Comparison of ENCODE assay signal across 21 cellular contexts in the genomic region with DNA sequence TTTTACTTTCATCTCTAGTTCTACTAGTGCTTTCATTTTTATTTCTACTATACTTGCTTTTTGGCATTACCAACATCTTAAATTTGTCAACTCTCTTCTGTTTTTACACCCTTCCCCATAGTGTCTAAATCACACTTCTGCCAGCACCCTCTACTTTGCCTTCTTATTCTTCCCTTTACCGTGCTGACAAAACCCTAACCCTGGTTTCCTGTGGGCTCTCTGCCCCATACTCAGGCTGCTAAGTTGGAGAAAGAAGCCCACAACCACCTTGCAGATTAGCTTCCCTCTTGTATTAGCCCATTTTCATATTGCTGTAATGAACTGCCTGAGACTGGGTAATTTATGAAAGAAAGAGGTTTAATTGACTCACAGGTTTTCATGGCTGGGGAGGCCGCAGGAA. TPM values are rescaled to one million over a fixed set of nuclear protein-coding genes. Genes with fewer than 3 reads are reported as not detected.
DNase-seq lines count a peak whose midpoint lies in the region; ATAC-seq and TF ChIP-seq lines count a peak whose summit lies in the region.
"Had no signal": no experiment of that assay in that cellular context is flagged by ENCODE, and none has a peak within 500 bp of the region (broad histone marks: within the 10 kb centered on the region; RNA-seq: fewer than 3 reads in every experiment).

No MANE protein-coding gene starts in this region.

- no peaks in the 10 kb centered on the region for H3K9me3 ChIP-seq in CD4-positive, CD25-positive, alpha-beta regulatory T cell (ENCODE audit: control insufficient read depth in 2 of 2, low read length in 2 of 2)
- no peaks in the 10 kb centered on the region for H3K9me3 ChIP-seq in WERI-Rb-1 (ENCODE audit: severe bottlenecking)
- H3K9me3 ChIP-seq: gastroesophageal sphincter had no signal

- ATAC-seq in CD4-positive, CD25-positive, alpha-beta regulatory T cell (ENCODE audit: low read depth in 2 of 2): peak in 1 of 2 donors; percentile 28
- no peak for ATAC-seq in naive thymus-derived CD8-positive, alpha-beta T cell
- no peak for ATAC-seq in HG03354 (IDR thresholded peaks at IDR 0.05; ENCODE audit: poor library complexity, severe bottlenecking, unreplicated experiment)
- ATAC-seq: gastroesophageal sphincter, left colon, sciatic nerve had no signal

- TF ChIP-seq CTCF in WERI-Rb-1 (IDR thresholded peaks at IDR 0.05; ENCODE audit: low read depth, low read length) (no peak), GM13976 (IDR thresholded peaks at IDR 0.05; ENCODE audit: borderline replicate concordance, control extremely low read depth, extremely low read depth, insufficient read depth, missing control alignments) (no peak)

- in situ Hi-C loops in GM13976 (cut with MboI; ENCODE audit: low sequenced_read_pairs, unreplicated experiment): no loop called here

- POLR2A ChIA-PET in activated CD4-positive, alpha-beta memory T cell treated with anti-CD3 and anti-CD28 coated beads, Interleukin-2, amount 10 ng/mL, durations not matched to agents 7 days and 5 days (lab: Charles Lee): no interaction called here
- POLR2A ChIA-PET in naive thymus-derived CD8-positive, alpha-beta T cell (lab: Charles Lee): no interaction called here

- DNase-seq in CD4-positive, CD25-positive, alpha-beta regulatory T cell: peak in 1 of 3 donors; percentile 19
- DNase-seq in GF-D8 (lab: John Stamatoyannopoulos, UW) (peak; percentile 15), WERI-Rb-1 (no peak), GM13976 (ENCODE audit: low spot score) (no peak)
- DNase-seq in activated CD4-positive, alpha-beta memory T cell treated with anti-CD3 and anti-CD28 coated beads, Interleukin-2, amount 10 ng/mL, durations not matched to agents 7 days and 5 days: no peak
- DNase-seq in naive thymus-derived CD8-positive, alpha-beta T cell: no peak
- DNase-seq: activated gamma-delta T cell treated with Interleukin-2 at 50 U/mL for 16 hours; brain microvascular endothelial cell; left colon; midbrain; NCI-H1092; occipital lobe; stimulated activated CD4-positive, alpha-beta T cell treated with anti-CD3 and anti-CD28 coated beads, Interleukin-1b, Interleukin-23, amount 100 ng/mL, for 48 hours had no signal

- H3K4me3 Mint-ChIP-seq in CD4-positive, CD25-positive, alpha-beta regulatory T cell: peak overlapping the region in 2 of 4 donors; percentile 8 to 22
- H3K4me3 Mint-ChIP-seq in activated CD4-positive, alpha-beta memory T cell treated with anti-CD3 and anti-CD28 coated beads, Interleukin-2, amount 10 ng/mL, durations not matched to agents 7 days and 5 days: no peak overlapping the region
- H3K4me3 Mint-ChIP-seq in naive thymus-derived CD8-positive, alpha-beta T cell: peak overlapping the region in 6 of 10 donors; percentile 5 to 41 (median 28)

- H3K36me3 ChIP-seq in CD4-positive, CD25-positive, alpha-beta regulatory T cell (ENCODE audit: control insufficient read depth, insufficient read depth, low read length): peaks cover 50% of the 10 kb centered on the region
- peaks cover 23% of the 10 kb centered on the region for H3K36me3 ChIP-seq in WERI-Rb-1

- peaks cover 20% of the 10 kb centered on the region for H3K4me1 ChIP-seq in CD4-positive, CD25-positive, alpha-beta regulatory T cell (ENCODE audit: control insufficient read depth, insufficient read depth, low read length, poor library complexity, severe bottlenecking)

- no peak overlapping the region for H3K4me3 ChIP-seq in CD4-positive, CD25-positive, alpha-beta regulatory T cell (ENCODE audit: low read depth, low read length)
- no peak overlapping the region for H3K4me3 ChIP-seq in WERI-Rb-1 (ENCODE audit: low read depth, low read length)
- H3K4me3 ChIP-seq: gastroesophageal sphincter had no signal

- H3K27me3 Mint-ChIP-seq in CD4-positive, CD25-positive, alpha-beta regulatory T cell: no peaks in the 10 kb centered on the region
- H3K27me3 Mint-ChIP-seq in activated CD4-positive, alpha-beta memory T cell treated with anti-CD3 and anti-CD28 coated beads, Interleukin-2, amount 10 ng/mL, durations not matched to agents 7 days and 5 days: no peaks in the 10 kb centered on the region
- no peaks in the 10 kb centered on the region for H3K27me3 Mint-ChIP-seq in naive thymus-derived CD8-positive, alpha-beta T cell
- H3K27me3 Mint-ChIP-seq: IgD-negative memory B cell had no signal

- peaks cover 29 to 45% (median 41%) of the 10 kb centered on the region in 4 donors for H3K4me1 Mint-ChIP-seq in CD4-positive, CD25-positive, alpha-beta regulatory T cell
- peaks cover 22% of the 10 kb centered on the region for H3K4me1 Mint-ChIP-seq in activated CD4-positive, alpha-beta memory T cell treated with anti-CD3 and anti-CD28 coated beads, Interleukin-2, amount 10 ng/mL, durations not matched to agents 7 days and 5 days
- peaks cover 28 to 44% (median 40%) of the 10 kb centered on the region in 4 donors for H3K4me1 Mint-ChIP-seq in naive thymus-derived CD8-positive, alpha-beta T cell

- H3K27me3 ChIP-seq in CD4-positive, CD25-positive, alpha-beta regulatory T cell (ENCODE audit: control insufficient read depth, insufficient read depth, low read length): no peaks in the 10 kb centered on the region
- no peaks in the 10 kb centered on the region for H3K27me3 ChIP-seq in WERI-Rb-1 (ENCODE audit: insufficient read depth, low read depth, severe bottlenecking)
- H3K27me3 ChIP-seq: brain microvascular endothelial cell, gastroesophageal sphincter had no signal

- H3K27ac ChIP-seq in CD4-positive, CD25-positive, alpha-beta regulatory T cell (ENCODE audit: insufficient read depth, low read length, poor library complexity, severe bottlenecking): no peak overlapping the region
- no peak overlapping the region for H3K27ac ChIP-seq in WERI-Rb-1
- H3K27ac ChIP-seq: brain microvascular endothelial cell, gastroesophageal sphincter had no signal

- CTCF ChIA-PET in activated CD4-positive, alpha-beta memory T cell treated with anti-CD3 and anti-CD28 coated beads, Interleukin-2, amount 10 ng/mL, durations not matched to agents 7 days and 5 days (lab: Charles Lee): no interaction called here

- peak overlapping the region; percentile 66 to 83 (median 80) for H3K27ac Mint-ChIP-seq in CD4-positive, CD25-positive, alpha-beta regulatory T cell
- H3K27ac Mint-ChIP-seq in activated CD4-positive, alpha-beta memory T cell treated with anti-CD3 and anti-CD28 coated beads, Interleukin-2, amount 10 ng/mL, durations not matched to agents 7 days and 5 days: peak overlapping the region; percentile 18
- H3K27ac Mint-ChIP-seq in naive thymus-derived CD8-positive, alpha-beta T cell: peak overlapping the region in 9 of 10 donors; percentile 20 to 78 (median 60)
- H3K27ac Mint-ChIP-seq: IgD-negative memory B cell had no signal

- peaks cover 0 to 3% (median 0%) of the 10 kb centered on the region in 7 donors for H3K9me3 Mint-ChIP-seq in CD4-positive, CD25-positive, alpha-beta regulatory T cell
- H3K9me3 Mint-ChIP-seq in activated CD4-positive, alpha-beta memory T cell treated with anti-CD3 and anti-CD28 coated beads, Interleukin-2, amount 10 ng/mL, durations not matched to agents 7 days and 5 days: peaks cover 12% of the 10 kb centered on the region
- peaks cover 0 to 4% (median 0%) of the 10 kb centered on the region in 9 donors for H3K9me3 Mint-ChIP-seq in naive thymus-derived CD8-positive, alpha-beta T cell
- H3K9me3 Mint-ChIP-seq: IgD-negative memory B cell had no signal

- peaks cover 52% of the 10 kb centered on the region for H3K36me3 Mint-ChIP-seq in CD4-positive, CD25-positive, alpha-beta regulatory T cell
- H3K36me3 Mint-ChIP-seq in activated CD4-positive, alpha-beta memory T cell treated with anti-CD3 and anti-CD28 coated beads, Interleukin-2, amount 10 ng/mL, durations not matched to agents 7 days and 5 days (ENCODE audit: low read depth): peaks cover 61% of the 10 kb centered on the region
- H3K36me3 Mint-ChIP-seq in naive thymus-derived CD8-positive, alpha-beta T cell: peaks cover 14 to 78% (median 38%) of the 10 kb centered on the region in 3 donors

RNA-seq across cellular contexts. Expression of a gene that starts 24.8 kb away (rescaled TPM):
- 75.6 TPM for total RNA-seq in CD4-positive, CD25-positive, alpha-beta regulatory T cell
- 10 to 100 TPM; 15.2 to 20.7 (median 19.2) TPM for polyA plus RNA-seq in CD4-positive, CD25-positive, alpha-beta regulatory T cell
- 10 to 100 TPM; 56.5 to 59.9 TPM for total RNA-seq in activated CD4-positive, alpha-beta memory T cell treated with anti-CD3 and anti-CD28 coated beads, Interleukin-2, amount 10 ng/mL, durations not matched to agents 7 days and 5 days
- total RNA-seq in naive thymus-derived CD8-positive, alpha-beta T cell: 10 to 100 TPM; 83.3 to 86.5 TPM
- 10 to 100 TPM; 18.1 to 31.1 (median 24.3) TPM for polyA plus RNA-seq in naive thymus-derived CD8-positive, alpha-beta T cell

RNA-seq across cellular contexts. Expression of a gene that starts 54.5 kb away (rescaled TPM):
- total RNA-seq in CD4-positive, CD25-positive, alpha-beta regulatory T cell: not detected
- under 1 TPM in 3 of 4 donors, not detected in 1; 0.25 to 0.30 (median 0.26) TPM for polyA plus RNA-seq in CD4-positive, CD25-positive, alpha-beta regulatory T cell
- not detected for total RNA-seq in activated CD4-positive, alpha-beta memory T cell treated with anti-CD3 and anti-CD28 coated beads, Interleukin-2, amount 10 ng/mL, durations not matched to agents 7 days and 5 days
- total RNA-seq in naive thymus-derived CD8-positive, alpha-beta T cell: not detected
- under 1 TPM in 2 of 3 donors, not detected in 1; 0.08 to 0.33 TPM for polyA plus RNA-seq in naive thymus-derived CD8-positive, alpha-beta T cell
- total RNA-seq: activated CD8-positive, alpha-beta memory T cell treated with anti-CD3 and anti-CD28 coated beads for 36 hours; dermis microvascular lymphatic vessel endothelial cell; gastroesophageal sphincter; left colon; sciatic nerve; subcutaneous adipose tissue had no signal
- polyA plus RNA-seq: esophagus had no signal

Comparison
In these comparisons a context has a peak if more than half of its experiments do, and no peak if none do; other contexts are left out.
1. H3K27ac Mint-ChIP-seq: peak in every context shown above with its lines; median percentile 80 in CD4-positive, CD25-positive, alpha-beta regulatory T cell; 60 in naive thymus-derived CD8-positive, alpha-beta T cell; 18 in activated CD4-positive, alpha-beta memory T cell treated with anti-CD3 and anti-CD28 coated beads, Interleukin-2, amount 10 ng/mL, durations not matched to agents 7 days and 5 days.